Comparison of ENCODE assay signal across 8 cellular contexts in the genomic region with DNA sequence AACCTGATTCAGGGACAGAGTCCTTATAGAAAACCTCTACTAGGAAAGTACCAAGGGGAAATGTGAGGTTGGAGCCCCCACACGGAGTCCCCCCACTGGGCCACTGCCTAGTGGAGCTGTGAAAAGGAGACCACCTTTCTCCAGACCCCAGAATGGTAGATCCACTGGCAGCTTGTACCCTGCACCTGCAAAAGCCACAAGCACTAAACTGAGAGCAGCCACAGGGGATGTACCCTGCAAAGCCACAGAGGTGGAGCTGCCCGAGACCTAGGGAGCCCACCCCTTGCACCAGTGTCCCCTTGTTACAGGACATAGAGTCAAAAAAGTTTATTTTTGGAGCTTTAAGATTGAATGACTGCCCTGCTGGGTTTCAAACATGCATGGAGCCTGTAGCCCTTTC.
"Had no signal": no experiment of that assay in that cellular context is flagged by ENCODE, and none has a peak within 500 bp of the region (broad histone marks: within the 10 kb centered on the region; RNA-seq: fewer than 3 reads in every experiment).

No MANE protein-coding gene starts in this region.

- H3K4me1 Mint-ChIP-seq: IgD-negative memory B cell had no signal

- H3K4me3 ChIP-seq: GM23248, HAP-1 had no signal

- H3K36me3 ChIP-seq: HAP-1 had no signal

- H2AFZ ChIP-seq: GM23248 had no signal

- H3K27me3 Mint-ChIP-seq: IgD-negative memory B cell had no signal

- DNase-seq: GM23248, GOT3, H7 had no signal

- ATAC-seq: HCT116, HepG2 had no signal

- H3K9ac ChIP-seq: GM23248 had no signal

- H3K4me3 Mint-ChIP-seq: IgD-negative memory B cell had no signal

- H3K9me3 ChIP-seq: HAP-1 had no signal

- H3K27ac ChIP-seq: GM23248, HL-60 had no signal

- H3K27ac Mint-ChIP-seq: IgD-negative memory B cell had no signal
